ENCODE assay signal across 1 cellular context in the genomic region with DNA sequence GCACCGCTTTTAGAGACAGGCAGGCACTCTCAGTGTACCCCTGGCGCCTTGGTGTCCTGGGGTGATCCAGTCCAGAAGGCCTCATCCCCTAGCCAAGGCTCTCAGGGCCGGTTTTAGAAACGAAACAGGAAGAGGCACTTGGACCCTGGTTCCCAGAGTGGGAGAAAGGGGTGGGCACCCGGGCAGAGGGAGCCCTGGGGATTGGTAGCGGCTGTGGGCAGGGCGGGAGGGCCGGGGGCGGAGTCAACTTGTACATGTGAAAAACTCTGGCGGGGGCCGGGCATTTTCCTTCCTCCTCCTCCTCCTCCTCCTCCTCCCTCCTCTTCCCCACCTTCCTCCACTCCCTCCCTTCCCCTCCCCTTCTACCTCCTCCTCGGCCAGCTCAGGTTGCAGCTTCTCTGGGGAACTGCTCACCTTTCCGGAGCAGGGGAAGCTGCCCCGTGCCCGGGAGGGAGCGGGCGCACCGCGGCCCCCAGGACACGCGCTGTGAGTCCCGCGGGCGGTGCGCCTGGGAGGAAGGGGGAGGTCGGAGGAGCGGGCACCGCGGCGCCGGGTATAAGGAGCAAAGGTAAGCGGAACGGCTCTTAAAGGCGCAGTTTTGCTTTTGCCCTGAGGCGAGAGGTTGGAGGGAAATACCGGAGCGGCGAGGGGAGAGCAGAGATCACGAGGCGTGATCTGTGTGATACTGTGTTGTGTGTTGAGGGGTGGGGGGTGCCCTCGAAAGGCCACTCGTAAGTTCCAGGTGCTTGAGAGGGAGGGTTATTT.
TF ChIP-seq lines count a peak whose summit lies in the region.

A gene (plus strand): TSS at position 359 of the 765 bp plus-strand sequence. CDS start 18,499 bp downstream, outside the sequence.

TF ChIP-seq in K562, 482 proteins besides CTCF, POLR2A, EP300 and RAD21 (continued from another document):
- TF ChIP-seq, protein P1, sequence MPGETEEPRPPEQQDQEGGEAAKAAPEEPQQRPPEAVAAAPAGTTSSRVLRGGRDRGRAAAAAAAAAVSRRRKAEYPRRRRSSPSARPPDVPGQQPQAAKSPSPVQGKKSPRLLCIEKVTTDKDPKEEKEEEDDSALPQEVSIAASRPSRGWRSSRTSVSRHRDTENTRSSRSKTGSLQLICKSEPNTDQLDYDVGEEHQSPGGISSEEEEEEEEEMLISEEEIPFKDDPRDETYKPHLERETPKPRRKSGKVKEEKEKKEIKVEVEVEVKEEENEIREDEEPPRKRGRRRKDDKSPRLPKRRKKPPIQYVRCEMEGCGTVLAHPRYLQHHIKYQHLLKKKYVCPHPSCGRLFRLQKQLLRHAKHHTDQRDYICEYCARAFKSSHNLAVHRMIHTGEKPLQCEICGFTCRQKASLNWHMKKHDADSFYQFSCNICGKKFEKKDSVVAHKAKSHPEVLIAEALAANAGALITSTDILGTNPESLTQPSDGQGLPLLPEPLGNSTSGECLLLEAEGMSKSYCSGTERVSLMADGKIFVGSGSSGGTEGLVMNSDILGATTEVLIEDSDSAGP (CRISPR knock-in tag; IDR thresholded peaks at IDR 0.05), result peak; percentile 77; the same call in 1 of the 2 replicates
- TF ChIP-seq ZNF766 (CRISPR knock-in tag; conservative IDR thresholded peaks at IDR 0.05) (no peak), DNMT1 (IDR thresholded peaks at IDR 0.05) (no peak), ELF1 (tag; IDR thresholded peaks at IDR 0.05) (no peak), L3MBTL2 (IDR thresholded peaks at IDR 0.05) (peak; percentile 48; the same call in 1 of the 2 replicates), CCAR2 (IDR thresholded peaks at IDR 0.05; ENCODE audit: low read depth, low read length) (no peak), GTF2F1 (IDR thresholded peaks at IDR 0.05; ENCODE audit: low read depth, low read length) (no peak), SNIP1 (IDR thresholded peaks at IDR 0.05; ENCODE audit: low read depth) (no peak), KHSRP (IDR thresholded peaks at IDR 0.05) (no peak), ZNF263 (CRISPR knock-in tag; IDR thresholded peaks at IDR 0.05; ENCODE audit: borderline replicate concordance) (peak; percentile 92), EZH2 (IDR thresholded peaks at IDR 0.05; ENCODE audit: borderline replicate concordance, low read depth, low read length) (0 out of 2 replicates have a peak, but pooled peaks have one; percentile 70), POLR2AphosphoS2 (IDR thresholded peaks at IDR 0.05; ENCODE audit: low read length) (no peak)
- TF ChIP-seq, protein P2, sequence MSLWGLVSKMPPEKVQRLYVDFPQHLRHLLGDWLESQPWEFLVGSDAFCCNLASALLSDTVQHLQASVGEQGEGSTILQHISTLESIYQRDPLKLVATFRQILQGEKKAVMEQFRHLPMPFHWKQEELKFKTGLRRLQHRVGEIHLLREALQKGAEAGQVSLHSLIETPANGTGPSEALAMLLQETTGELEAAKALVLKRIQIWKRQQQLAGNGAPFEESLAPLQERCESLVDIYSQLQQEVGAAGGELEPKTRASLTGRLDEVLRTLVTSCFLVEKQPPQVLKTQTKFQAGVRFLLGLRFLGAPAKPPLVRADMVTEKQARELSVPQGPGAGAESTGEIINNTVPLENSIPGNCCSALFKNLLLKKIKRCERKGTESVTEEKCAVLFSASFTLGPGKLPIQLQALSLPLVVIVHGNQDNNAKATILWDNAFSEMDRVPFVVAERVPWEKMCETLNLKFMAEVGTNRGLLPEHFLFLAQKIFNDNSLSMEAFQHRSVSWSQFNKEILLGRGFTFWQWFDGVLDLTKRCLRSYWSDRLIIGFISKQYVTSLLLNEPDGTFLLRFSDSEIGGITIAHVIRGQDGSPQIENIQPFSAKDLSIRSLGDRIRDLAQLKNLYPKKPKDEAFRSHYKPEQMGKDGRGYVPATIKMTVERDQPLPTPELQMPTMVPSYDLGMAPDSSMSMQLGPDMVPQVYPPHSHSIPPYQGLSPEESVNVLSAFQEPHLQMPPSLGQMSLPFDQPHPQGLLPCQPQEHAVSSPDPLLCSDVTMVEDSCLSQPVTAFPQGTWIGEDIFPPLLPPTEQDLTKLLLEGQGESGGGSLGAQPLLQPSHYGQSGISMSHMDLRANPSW (CRISPR knock-in tag; IDR thresholded peaks at IDR 0.05), result no peak
- TF ChIP-seq, protein P3, sequence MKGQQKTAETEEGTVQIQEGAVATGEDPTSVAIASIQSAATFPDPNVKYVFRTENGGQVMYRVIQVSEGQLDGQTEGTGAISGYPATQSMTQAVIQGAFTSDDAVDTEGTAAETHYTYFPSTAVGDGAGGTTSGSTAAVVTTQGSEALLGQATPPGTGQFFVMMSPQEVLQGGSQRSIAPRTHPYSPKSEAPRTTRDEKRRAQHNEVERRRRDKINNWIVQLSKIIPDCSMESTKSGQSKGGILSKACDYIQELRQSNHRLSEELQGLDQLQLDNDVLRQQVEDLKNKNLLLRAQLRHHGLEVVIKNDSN (CRISPR knock-in tag; IDR thresholded peaks at IDR 0.05), result no peak
- TF ChIP-seq, protein P4, sequence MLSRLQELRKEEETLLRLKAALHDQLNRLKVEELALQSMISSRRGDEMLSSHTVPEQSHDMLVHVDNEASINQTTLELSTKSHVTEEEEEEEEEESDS (CRISPR knock-in tag; IDR thresholded peaks at IDR 0.05), result no peak
- TF ChIP-seq, protein P5, sequence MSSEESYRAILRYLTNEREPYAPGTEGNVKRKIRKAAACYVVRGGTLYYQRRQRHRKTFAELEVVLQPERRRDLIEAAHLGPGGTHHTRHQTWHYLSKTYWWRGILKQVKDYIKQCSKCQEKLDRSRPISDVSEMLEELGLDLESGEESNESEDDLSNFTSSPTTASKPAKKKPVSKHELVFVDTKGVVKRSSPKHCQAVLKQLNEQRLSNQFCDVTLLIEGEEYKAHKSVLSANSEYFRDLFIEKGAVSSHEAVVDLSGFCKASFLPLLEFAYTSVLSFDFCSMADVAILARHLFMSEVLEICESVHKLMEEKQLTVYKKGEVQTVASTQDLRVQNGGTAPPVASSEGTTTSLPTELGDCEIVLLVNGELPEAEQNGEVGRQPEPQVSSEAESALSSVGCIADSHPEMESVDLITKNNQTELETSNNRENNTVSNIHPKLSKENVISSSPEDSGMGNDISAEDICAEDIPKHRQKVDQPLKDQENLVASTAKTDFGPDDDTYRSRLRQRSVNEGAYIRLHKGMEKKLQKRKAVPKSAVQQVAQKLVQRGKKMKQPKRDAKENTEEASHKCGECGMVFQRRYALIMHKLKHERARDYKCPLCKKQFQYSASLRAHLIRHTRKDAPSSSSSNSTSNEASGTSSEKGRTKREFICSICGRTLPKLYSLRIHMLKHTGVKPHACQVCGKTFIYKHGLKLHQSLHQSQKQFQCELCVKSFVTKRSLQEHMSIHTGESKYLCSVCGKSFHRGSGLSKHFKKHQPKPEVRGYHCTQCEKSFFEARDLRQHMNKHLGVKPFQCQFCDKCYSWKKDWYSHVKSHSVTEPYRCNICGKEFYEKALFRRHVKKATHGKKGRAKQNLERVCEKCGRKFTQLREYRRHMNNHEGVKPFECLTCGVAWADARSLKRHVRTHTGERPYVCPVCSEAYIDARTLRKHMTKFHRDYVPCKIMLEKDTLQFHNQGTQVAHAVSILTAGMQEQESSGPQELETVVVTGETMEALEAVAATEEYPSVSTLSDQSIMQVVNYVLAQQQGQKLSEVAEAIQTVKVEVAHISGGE (CRISPR knock-in tag; IDR thresholded peaks at IDR 0.05), result 0 out of 6 replicates have a peak, but pooled peaks of 1 of the 3 experiments have one; percentile 39
- TF ChIP-seq, protein P6, sequence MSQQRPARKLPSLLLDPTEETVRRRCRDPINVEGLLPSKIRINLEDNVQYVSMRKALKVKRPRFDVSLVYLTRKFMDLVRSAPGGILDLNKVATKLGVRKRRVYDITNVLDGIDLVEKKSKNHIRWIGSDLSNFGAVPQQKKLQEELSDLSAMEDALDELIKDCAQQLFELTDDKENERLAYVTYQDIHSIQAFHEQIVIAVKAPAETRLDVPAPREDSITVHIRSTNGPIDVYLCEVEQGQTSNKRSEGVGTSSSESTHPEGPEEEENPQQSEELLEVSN (IDR thresholded peaks at IDR 0.05; ENCODE audit: borderline replicate concordance in 1 of 2, extremely low read depth in 1 of 2, insufficient read depth in 1 of 2, insufficient read length in 1 of 2, low read depth in 1 of 2, low read length in 1 of 2, poor library complexity in 1 of 2, severe bottlenecking in 1 of 2), result peak in 1 of 2 experiments; percentile 41
